22 cellular contexts compared by ENCODE assay signal in the genomic region with DNA sequence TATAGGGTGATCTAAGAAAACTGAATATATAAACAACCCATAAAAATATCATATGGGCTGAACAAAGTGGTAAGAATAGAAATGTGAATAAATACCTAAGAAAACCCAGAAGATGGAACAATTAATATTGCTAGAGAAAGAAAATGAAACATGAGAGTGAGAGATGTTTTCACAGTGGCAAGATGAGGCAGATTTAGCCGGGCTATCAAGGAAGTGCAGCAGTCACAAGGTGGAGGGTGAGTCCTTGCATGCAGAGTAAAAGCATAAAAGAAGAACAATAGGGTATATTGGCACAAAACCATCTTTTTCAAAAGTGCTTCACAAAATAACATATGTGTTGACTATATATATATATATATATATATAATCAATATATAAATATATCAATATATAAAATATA. TPM values are rescaled to one million over a fixed set of nuclear protein-coding genes. Genes with fewer than 3 reads are reported as not detected.
"Had no signal": no experiment of that assay in that cellular context is flagged by ENCODE, and none has a peak within 500 bp of the region (broad histone marks: within the 10 kb centered on the region; RNA-seq: fewer than 3 reads in every experiment).

No MANE protein-coding gene starts in this region.

- H3K36me3 ChIP-seq: Peyer's patch, SJCRH30 had no signal

- H3K27ac ChIP-seq: PC-9, Peyer's patch, SJCRH30 had no signal

- H3K9me3 ChIP-seq: Peyer's patch, SJCRH30 had no signal

- H3K4me3 ChIP-seq: PC-9, Peyer's patch, SJCRH30 had no signal

- H3K4me2 ChIP-seq: PC-9 had no signal

- DNase-seq: KBM-7; NCI-H1092 treated with DMSO at 0.1 percent for 48 hours; NCI-H1436; NCI-H187; NCI-H2029; NCI-H2081 treated with DMSO at 0.1 percent for 48 hours; NCI-H2171; NCI-H226; NCI-H446; NCI-H510A; NCI-H524 treated with DMSO at 0.1 percent for 48 hours; NCI-H69; NCI-H774; NK-92 treated with Interleukin-12 subunit alpha and Interleukin-12 subunit beta, amount 100 ng/mL, for 24 hours; PC-9; Peyer's patch; SHP77 treated with DMSO at 0.1 percent for 48 hours; SJCRH30 had no signal

- H2AFZ ChIP-seq: PC-9 had no signal

- H3K27me3 ChIP-seq: Peyer's patch, SJCRH30 had no signal

- H3K4me1 ChIP-seq: Peyer's patch, SJCRH30 had no signal

RNA-seq across cellular contexts. Expression of a gene that starts 49.6 kb away (rescaled TPM):
- total RNA-seq: HT-29, LHCN-M2, MCF 10A, OCI-LY7, PC-9, SJCRH30 had no signal
